23 cellular contexts compared by ENCODE assay signal in the genomic region with DNA sequence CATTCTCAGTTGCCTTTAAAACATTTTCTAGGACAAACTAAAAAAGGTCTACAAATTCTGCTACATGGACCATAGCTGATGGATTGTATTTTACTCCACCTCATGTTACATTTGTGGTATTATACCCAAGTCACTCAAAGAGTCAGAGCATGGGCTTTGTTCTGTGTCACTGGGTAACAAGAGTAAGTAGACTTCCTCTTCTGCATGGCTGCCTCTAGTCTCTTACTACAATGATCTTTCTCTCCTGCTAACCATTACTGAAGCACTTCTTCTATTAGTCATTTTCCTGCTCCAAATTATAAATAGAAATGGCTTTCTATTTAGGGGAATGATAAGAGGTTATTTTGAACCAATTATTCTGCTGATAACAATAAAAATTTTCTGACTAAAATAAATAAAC.
"Had no signal": no experiment of that assay in that cellular context is flagged by ENCODE, and none has a peak within 500 bp of the region (broad histone marks: within the 10 kb centered on the region; RNA-seq: fewer than 3 reads in every experiment).

No MANE protein-coding gene starts in this region.

- DNase-seq: activated B cell treated with CpG ODN at 0.5 μM for 24 hours; activated CD4-positive, alpha-beta T cell treated with anti-CD3 and anti-CD28 coated beads for 1 hour; activated CD4-positive, alpha-beta T cell treated with anti-CD3 and anti-CD28 coated beads, Interleukin-2, amount 10 ng/mL, durations not matched to agents 24 days and 14 days; activated CD4-positive, alpha-beta T cell treated with anti-CD3 and anti-CD28 coated beads, Interleukin-2, amount 50 U/mL, for 48 hours; activated CD8-positive, alpha-beta memory T cell treated with anti-CD3 and anti-CD28 coated beads, Interleukin-2, amount 10 ng/mL, durations not matched to agents 7 days and 5 days; activated effector memory CD4-positive, alpha-beta T cell treated with Interleukin-2 at 50 U/mL for 16 hours; activated naive CD4-positive, alpha-beta T cell; activated naive CD8-positive, alpha-beta T cell treated with anti-CD3 and anti-CD28 coated beads, Interleukin-2, amount 50 U/mL, for 24 hours; activated T-cell treated with anti-CD3 and anti-CD28 coated beads, Interleukin-2, amount 50 U/mL, for 24 hours; amniotic stem cell; NCI-H1092 treated with DMSO at 0.1 percent for 48 hours; NCI-H1417 treated with DMSO at 0.1 percent for 48 hours; NCI-H1694 treated with DMSO at 0.1 percent for 48 hours; NCI-H2029 treated with DMSO at 0.1 percent for 48 hours; NCI-H510A treated with DMSO at 0.1 percent for 48 hours; NCI-H69; NK-92 treated with Interleukin-12 subunit alpha and Interleukin-12 subunit beta, amount 100 ng/mL, for 24 hours; Peyer's patch; SHP77 treated with DMSO at 0.1 percent for 48 hours; T-helper 17 cell; T-helper 9 cell had no signal

- H3K4me3 ChIP-seq: K562, Peyer's patch had no signal

- H3K27ac ChIP-seq: Peyer's patch had no signal

- H3K27me3 ChIP-seq: Peyer's patch had no signal

- H3K4me1 ChIP-seq: Peyer's patch had no signal

- FAIRE-seq: K562, TTC549 had no signal

- H3K36me3 ChIP-seq: Peyer's patch had no signal
